7 cellular contexts compared by ENCODE assay signal in the genomic region with DNA sequence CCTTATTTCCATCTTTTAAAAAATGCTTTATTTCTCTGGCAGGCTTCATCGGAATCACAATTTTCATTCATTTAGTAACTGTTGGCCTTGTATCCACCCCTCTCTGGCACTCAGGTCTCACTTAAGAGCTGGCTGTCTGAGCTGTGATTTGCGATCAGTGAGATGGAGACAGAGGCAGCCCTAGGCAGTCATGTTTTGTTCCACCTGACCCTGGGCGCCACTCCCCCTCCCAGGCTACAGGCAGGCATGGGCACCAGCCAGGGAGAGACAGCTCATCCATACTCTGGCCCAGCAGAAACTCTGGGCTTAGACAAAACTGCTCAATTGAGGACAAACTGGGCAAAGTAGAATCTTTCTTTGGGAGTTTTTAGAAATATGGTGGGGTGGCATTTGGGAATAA. TPM values are rescaled to one million over a fixed set of nuclear protein-coding genes. Genes with fewer than 3 reads are reported as not detected.
DNase-seq lines count a peak whose midpoint lies in the region; ATAC-seq and TF ChIP-seq lines count a peak whose summit lies in the region.
"Not testable (repeated sequence)": the region's sequence is repeated elsewhere in the genome, so short reads cannot be mapped to it uniquely, and the experiment has no call there.

No MANE protein-coding gene starts in this region.

- TF ChIP-seq CTCF in BE2C (IDR thresholded peaks at IDR 0.05; ENCODE audit: low read depth, low read length) = not testable (repeated sequence)

- not testable (repeated sequence) for H3K4me2 ChIP-seq in Karpas-422 (ENCODE audit: low read depth, low read length, poor library complexity, severe bottlenecking)

- H3K9me3 ChIP-seq in BE2C; Karpas-422 (ENCODE audit: low read length); T-helper 17 cell (ENCODE audit: control insufficient read depth, low read length, poor library complexity, severe bottlenecking): not testable (repeated sequence)

- not testable (repeated sequence) for H3K4me1 ChIP-seq in BE2C; Karpas-422 (ENCODE audit: low read length)

- not testable (repeated sequence) for H3K4me3 Mint-ChIP-seq in T-helper 17 cell; activated naive CD4-positive, alpha-beta T cell treated with anti-CD3 and anti-CD28 coated beads, Interleukin-2, amount 50 U/mL, for 24 hours; stimulated activated memory B cell treated with anti-CD40 and anti-IgM and Interleukin-4, amounts not matched to agents 10 μg/mL and 1 μg/mL and 100 μg/mL, for 72 hours

- DNase-seq in BE2C = peak; percentile 31
- peak; percentile 29 for DNase-seq in Karpas-422
- peak; percentile 3 for DNase-seq in NCI-H345 (lab: John Stamatoyannopoulos, UW)
- DNase-seq in T-helper 17 cell = not testable (repeated sequence)
- peak; percentile 74 for DNase-seq in left kidney (ENCODE audit: low read depth, low spot score)

- H3K27ac ChIP-seq in Karpas-422 (ENCODE audit: low read length) = not testable (repeated sequence)

- not testable (repeated sequence) for H2AFZ ChIP-seq in Karpas-422 (ENCODE audit: low read length)

- not testable (repeated sequence) for H3K9ac ChIP-seq in Karpas-422 (ENCODE audit: low read length)

- not testable (repeated sequence) for H3K9me2 ChIP-seq in Karpas-422 (replicated peaks; ENCODE audit: insufficient read depth, low read length)

- ATAC-seq in T-helper 17 cell; stimulated activated memory B cell treated with anti-CD40 and anti-IgM and Interleukin-4, amounts not matched to agents 10 μg/mL and 1 μg/mL and 100 μg/mL, for 72 hours: not testable (repeated sequence)

- H3K79me2 ChIP-seq in Karpas-422 (ENCODE audit: low read length) = not testable (repeated sequence)

- peak overlapping the region; percentile 81 for H3K27ac Mint-ChIP-seq in T-helper 17 cell
- peak overlapping the region; percentile 84 for H3K27ac Mint-ChIP-seq in activated naive CD4-positive, alpha-beta T cell treated with anti-CD3 and anti-CD28 coated beads, Interleukin-2, amount 50 U/mL, for 24 hours
- H3K27ac Mint-ChIP-seq in stimulated activated memory B cell treated with anti-CD40 and anti-IgM and Interleukin-4, amounts not matched to agents 10 μg/mL and 1 μg/mL and 100 μg/mL, for 72 hours = peak overlapping the region; percentile 19

- not testable (repeated sequence) for H3K27me3 ChIP-seq in BE2C; Karpas-422 (ENCODE audit: low read length)

- not testable (repeated sequence) for H3K27me3 Mint-ChIP-seq in T-helper 17 cell; activated naive CD4-positive, alpha-beta T cell treated with anti-CD3 and anti-CD28 coated beads, Interleukin-2, amount 50 U/mL, for 24 hours; stimulated activated memory B cell treated with anti-CD40 and anti-IgM and Interleukin-4, amounts not matched to agents 10 μg/mL and 1 μg/mL and 100 μg/mL, for 72 hours

- not testable (repeated sequence) for H3K36me3 Mint-ChIP-seq in T-helper 17 cell (ENCODE audit: low read depth); activated naive CD4-positive, alpha-beta T cell treated with anti-CD3 and anti-CD28 coated beads, Interleukin-2, amount 50 U/mL, for 24 hours
- H3K36me3 Mint-ChIP-seq in stimulated activated memory B cell treated with anti-CD40 and anti-IgM and Interleukin-4, amounts not matched to agents 10 μg/mL and 1 μg/mL and 100 μg/mL, for 72 hours = peaks cover 17% of the 10 kb centered on the region

- not testable (repeated sequence) for H4K20me1 ChIP-seq in Karpas-422 (ENCODE audit: insufficient read depth, low read depth, low read length)

- H3K4me1 Mint-ChIP-seq in T-helper 17 cell; activated naive CD4-positive, alpha-beta T cell treated with anti-CD3 and anti-CD28 coated beads, Interleukin-2, amount 50 U/mL, for 24 hours; stimulated activated memory B cell treated with anti-CD40 and anti-IgM and Interleukin-4, amounts not matched to agents 10 μg/mL and 1 μg/mL and 100 μg/mL, for 72 hours: not testable (repeated sequence)

- not testable (repeated sequence) for H3K4me3 ChIP-seq in BE2C (ENCODE audit: low read depth, low read length); Karpas-422 (ENCODE audit: low read length)

- not testable (repeated sequence) for H3K9me3 Mint-ChIP-seq in activated naive CD4-positive, alpha-beta T cell treated with anti-CD3 and anti-CD28 coated beads, Interleukin-2, amount 50 U/mL, for 24 hours; stimulated activated memory B cell treated with anti-CD40 and anti-IgM and Interleukin-4, amounts not matched to agents 10 μg/mL and 1 μg/mL and 100 μg/mL, for 72 hours

- H3K36me3 ChIP-seq in BE2C; Karpas-422 (ENCODE audit: insufficient read depth, low read length): not testable (repeated sequence)

RNA-seq across cellular contexts. Expression of a gene that starts 14.6 kb away (rescaled TPM):
- polyA plus RNA-seq in BE2C (2012; ENCODE audit: insufficient read depth, insufficient read length, low read depth) = 23.3 TPM
- 30.4 and 43.1 TPM in 2 replicates for total RNA-seq in Karpas-422 (2014; rRNA removed; shearing (Covaris generic); ENCODE audit: low replicate concordance)
- 10 to 100 TPM; 87.6 to 97.0 TPM for total RNA-seq in T-helper 17 cell

Comparison
In these comparisons a context has a peak if more than half of its experiments do, and no peak if none do; other contexts are left out.
1. H3K27ac Mint-ChIP-seq: peak in every context shown above with its lines; median percentile 84 in activated naive CD4-positive, alpha-beta T cell treated with anti-CD3 and anti-CD28 coated beads, Interleukin-2, amount 50 U/mL, for 24 hours; 81 in T-helper 17 cell; 19 in stimulated activated memory B cell treated with anti-CD40 and anti-IgM and Interleukin-4, amounts not matched to agents 10 μg/mL and 1 μg/mL and 100 μg/mL, for 72 hours.